13 cellular contexts compared by ENCODE assay signal in genomic region chr11:35623708-35624168, GRCh38. TPM values are rescaled to one million over a fixed set of nuclear protein-coding genes. Genes with fewer than 3 reads are reported as not detected.
A peak's percentile ranks its signal among the peaks of the same experiment; 100 is the strongest.
DNase-seq lines count a peak whose midpoint lies in the region; ATAC-seq and TF ChIP-seq lines count a peak whose summit lies in the region.
"Had no signal": no experiment of that assay in that cellular context is flagged by ENCODE, and none has a peak within 500 bp of the region (broad histone marks: within the 10 kb centered on the region; RNA-seq: fewer than 3 reads in every experiment).

No MANE protein-coding gene starts in this region.

- H3K36me3 ChIP-seq in heart right ventricle, result no peaks in the 10 kb centered on the region
- no peaks in the 10 kb centered on the region for H3K36me3 ChIP-seq in left lung
- H3K36me3 ChIP-seq: BLaER1 had no signal

- H3K4me1 ChIP-seq in heart right ventricle, result peaks cover 0 to 51% (median 28%) of the 10 kb centered on the region in 9 donors
- peaks cover 12 to 17% of the 10 kb centered on the region in 2 donors for H3K4me1 ChIP-seq in left lung

- H3K27ac ChIP-seq in heart right ventricle (peak overlapping the region in 1 of 10 donors; percentile 29), left lung (no peak overlapping the region)
- H3K27ac ChIP-seq: BLaER1, KMS-11 had no signal

- 56 to 59% methylated on average over 8 of the region's 8 CpGs for WGBS in heart right ventricle, 2 donors

- ATAC-seq in heart right ventricle, result peak in 6 of 8 donors; percentile 21 to 43 (median 28)
- no peak for ATAC-seq in Right ventricle myocardium inferior
- ATAC-seq in SK-N-SH treated with all-trans-retinoic acid at 6 μM for 48 hours, result peak; percentile 65
- no peak for ATAC-seq in HG02852 (IDR thresholded peaks at IDR 0.05; ENCODE audit: unreplicated experiment)
- no peak for ATAC-seq in left lung
- ATAC-seq: left cardiac atrium had no signal

- intact Hi-C loops in heart right ventricle (cut with DNase I) (loop anchor here in 4 of 10 donors (5.0 to 10.0 kb wide), 3 partner anchors 39 to 851 kb away; partner anchors contain the start of gene TRIM44 (in 3 of the 4)), Right ventricle myocardium inferior (cut with DNase I) (no loop called here), left lung (cut with DNase I) (no loop called here)

- H3K9me3 ChIP-seq in heart right ventricle (no peaks in the 10 kb centered on the region), left lung (no peaks in the 10 kb centered on the region)
- H3K9me3 ChIP-seq: BLaER1 had no signal

- no peak for TF ChIP-seq CTCF in heart right ventricle (IDR thresholded peaks at IDR 0.05)
- TF ChIP-seq CTCF in fibroblast of pulmonary artery (IDR thresholded peaks at IDR 0.05; ENCODE audit: low read length, missing control alignments), result no peak
- TF ChIP-seq CTCF in left lung (IDR thresholded peaks at IDR 0.05), result no peak

- H3K27me3 ChIP-seq in heart right ventricle (peaks cover 0 to 71% (median 0%) of the 10 kb centered on the region in 7 donors), left lung (peaks cover 16 to 63% of the 10 kb centered on the region in 2 donors)
- H3K27me3 ChIP-seq: BLaER1 had no signal

- H3K4me3 ChIP-seq in heart right ventricle, result no peak overlapping the region
- H3K4me3 ChIP-seq in fibroblast of pulmonary artery (replicated peaks; ENCODE audit: low read depth, low read length), result no peak overlapping the region
- no peak overlapping the region for H3K4me3 ChIP-seq in left lung
- H3K4me3 ChIP-seq: BLaER1 had no signal

- DNase-seq in heart right ventricle, result no peak
- DNase-seq in Right ventricle myocardium inferior (ENCODE audit: missing footprints), result no peak
- peak; percentile 75 for DNase-seq in fibroblast of pulmonary artery (ENCODE audit: low read depth)
- DNase-seq in cortex of kidney (lab: John Stamatoyannopoulos, UW), result no peak
- no peak for DNase-seq in left lung
- DNase-seq in activated CD4-positive, CD25-positive, alpha-beta regulatory T cell (lab: John Stamatoyannopoulos, UW), result no peak
- DNase-seq: activated CD4-positive, CD25-positive, alpha-beta regulatory T cell treated with anti-CD3 and anti-CD28 coated beads, Interleukin-2, amount 50 U/mL, for 72 hours; activated gamma-delta T cell; left cardiac atrium had no signal

TF ChIP-seq in SK-N-SH treated with all-trans-retinoic acid at 6 μM for 48 hours, 23 proteins besides CTCF, POLR2A, EP300 and RAD21:
- TF ChIP-seq ZFP30 (CRISPR knock-in tag; IDR thresholded peaks at IDR 0.05) (no peak), ZC3H10 (CRISPR knock-in tag; IDR thresholded peaks at IDR 0.05) (no peak), TOX (CRISPR knock-in tag; IDR thresholded peaks at IDR 0.05; ENCODE audit: borderline replicate concordance) (no peak), CSDC2 (CRISPR knock-in tag; IDR thresholded peaks at IDR 0.05) (no peak), TCF4 (CRISPR knock-in tag; IDR thresholded peaks at IDR 0.05; ENCODE audit: borderline replicate concordance) (no peak), GLIS3 (CRISPR knock-in tag; IDR thresholded peaks at IDR 0.05) (no peak), RARB (CRISPR knock-in tag; IDR thresholded peaks at IDR 0.05) (no peak), ZFP3 (CRISPR knock-in tag; IDR thresholded peaks at IDR 0.05) (no peak), ARNTL (CRISPR knock-in tag; IDR thresholded peaks at IDR 0.05; ENCODE audit: borderline replicate concordance, low read depth) (no peak), CSRNP3 (CRISPR knock-in tag; IDR thresholded peaks at IDR 0.05) (no peak), POU6F1 (CRISPR knock-in tag; IDR thresholded peaks at IDR 0.05; ENCODE audit: borderline replicate concordance, low read depth) (no peak), ISL1 (CRISPR knock-in tag; IDR thresholded peaks at IDR 0.05) (no peak), ZNF565 (CRISPR knock-in tag; conservative IDR thresholded peaks at IDR 0.05; ENCODE audit: low read depth) (no peak)

RNA-seq across cellular contexts. Expression of gene FJX1, which starts 5.5 kb away (rescaled TPM):
- 1 to 10 TPM in 7 of 10 donors, under 1 TPM in 3; 0.57 to 4.7 (median 1.3) TPM for total RNA-seq in heart right ventricle
- 1 to 10 TPM; 1.8 to 3.4 TPM for polyA plus RNA-seq in heart right ventricle
- 0.54 TPM for total RNA-seq in Right ventricle myocardium inferior
- total RNA-seq in left lung, result 1 to 10 TPM; 5.1 to 6.6 TPM

RNA-seq across cellular contexts. Expression of gene TRIM44, which starts 38.8 kb away (rescaled TPM):
- total RNA-seq in heart right ventricle (10 to 100 TPM; 37.7 to 59.2 (median 46.8) TPM), Right ventricle myocardium inferior (39.9 TPM), left lung (10 to 100 TPM; 57.9 to 58.9 TPM)
- polyA plus RNA-seq in heart right ventricle, result 1 to 10 TPM; 6.4 to 9.0 TPM

Comparison
In these comparisons a context has a peak if more than half of its experiments do, and no peak if none do; other contexts are left out.
1. ATAC-seq: peak in heart right ventricle (6 of 8) and SK-N-SH treated with all-trans-retinoic acid at 6 μM for 48 hours (single experiment); none in Right ventricle myocardium inferior (single experiment), HG02852 (single experiment) and left lung (single experiment).